Comparison of ENCODE assay signal across 1 cellular context in genomic region chr4:29320947-29321583, GRCh38.
TF ChIP-seq lines count a peak whose summit lies in the region.

No MANE protein-coding gene starts in this region.

TF ChIP-seq in H1, 55 proteins besides CTCF, POLR2A, EP300 and RAD21 (continued from another document):
- TF ChIP-seq SP2 (IDR thresholded peaks at IDR 0.05; ENCODE audit: low read length) (no peak), JUND (IDR thresholded peaks at IDR 0.05; ENCODE audit: low read length) (no peak), JUN (IDR thresholded peaks at IDR 0.05; ENCODE audit: low read depth, low read length) (no peak), EZH2 (IDR thresholded peaks at IDR 0.05; ENCODE audit: low read depth, low read length, severe bottlenecking) (no peak)
